Comparison of ENCODE assay signal across 24 cellular contexts in genomic region chr17:43104665-43105064, GRCh38.
"Had no signal": no experiment of that assay in that cellular context is flagged by ENCODE, and none has a peak within 500 bp of the region (broad histone marks: within the 10 kb centered on the region; RNA-seq: fewer than 3 reads in every experiment).

No MANE protein-coding gene starts in this region.

- FAIRE-seq: endothelial cell of umbilical vein, islet of Langerhans, kidney had no signal

- ATAC-seq: gastrocnemius medialis, heart right ventricle, left colon, left lobe of liver, left ventricle myocardium superior, mucosa of descending colon had no signal

- H3K4me3 ChIP-seq: coronary artery, dorsolateral prefrontal cortex, esophagus muscularis mucosa, gastrocnemius medialis, heart right ventricle, lower lobe of right lung, mucosa of descending colon had no signal

- H3K9me3 ChIP-seq: esophagus muscularis mucosa, gastrocnemius medialis, heart right ventricle, lower lobe of right lung, mucosa of descending colon had no signal

- DNase-seq: dermis blood vessel endothelial cell; dorsolateral prefrontal cortex; effector CD4-positive, alpha-beta T cell; effector memory CD4-positive, alpha-beta T cell; foreskin fibroblast; foreskin melanocyte; gastrocnemius medialis; glutamatergic neuron; head of caudate nucleus; heart right ventricle; hippocampal formation; kidney; kidney glomerular epithelial cell; left colon; left ventricle myocardium superior; lower lobe of right lung; mesenchymal stem cell; mucosa of descending colon; naive B cell had no signal

- H3K27me3 ChIP-seq: dorsolateral prefrontal cortex, esophagus muscularis mucosa, gastrocnemius medialis, heart right ventricle had no signal

- H3K27ac ChIP-seq: coronary artery, dorsolateral prefrontal cortex, esophagus muscularis mucosa, gastrocnemius medialis, heart right ventricle, lower lobe of right lung had no signal

- H3K4me1 ChIP-seq: esophagus muscularis mucosa, gastrocnemius medialis, lower lobe of right lung had no signal

- H3K36me3 ChIP-seq: gastrocnemius medialis, lower lobe of right lung had no signal
